10 cellular contexts compared by ENCODE assay signal in the genomic region with DNA sequence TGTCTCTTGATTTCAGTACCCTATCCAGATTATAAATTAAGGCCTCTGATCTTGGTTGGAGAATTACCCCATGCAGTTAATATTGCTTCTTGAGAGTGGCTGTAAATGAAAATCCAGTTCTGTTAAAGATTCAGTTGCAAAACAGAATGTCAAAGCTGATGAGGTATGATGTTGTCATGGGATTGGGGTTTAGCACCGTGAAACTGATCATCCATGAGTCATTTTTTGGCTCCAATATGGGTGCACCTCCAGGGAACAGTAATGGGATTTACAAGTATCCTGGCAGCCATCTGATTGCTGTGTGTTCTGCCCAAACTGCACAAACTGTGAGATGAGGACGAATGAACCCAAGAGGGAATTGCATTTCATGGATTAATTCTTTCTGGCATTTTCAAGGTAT.
DNase-seq lines count a peak whose midpoint lies in the region; TF ChIP-seq lines count a peak whose summit lies in the region.
"Had no signal": no experiment of that assay in that cellular context is flagged by ENCODE, and none has a peak within 500 bp of the region (broad histone marks: within the 10 kb centered on the region; RNA-seq: fewer than 3 reads in every experiment).

No MANE protein-coding gene starts in this region.

- H3K23ac ChIP-seq in mesenchymal stem cell (ENCODE audit: low read length in 2 of 2): no peak overlapping the region

- 52% methylated on average over 2 of the region's 2 CpGs for WGBS in mesenchymal stem cell

- no peak overlapping the region for H3K14ac ChIP-seq in mesenchymal stem cell (ENCODE audit: low read length in 2 of 2)

- no peak overlapping the region for H2BK120ac ChIP-seq in mesenchymal stem cell (ENCODE audit: low read depth, low read length)

- DNase-seq in M059J (ENCODE audit: low read depth): peak; percentile 94
- peak; percentile 82 for DNase-seq in choroid plexus epithelial cell (ENCODE audit: low read depth)
- DNase-seq in mesenchymal stem cell: no peak
- DNase-seq in NCI-H524 (lab: John Stamatoyannopoulos, UW): no peak
- DNase-seq in NCI-H524 treated with DMSO at 0.1 percent for 48 hours (lab: John Stamatoyannopoulos, UW): no peak
- DNase-seq in NCI-H526 treated with DMSO at 0.1 percent for 48 hours (lab: John Stamatoyannopoulos, UW): no peak
- DNase-seq in hippocampal formation (lab: John Stamatoyannopoulos, UW): no peak
- DNase-seq: activated T-cell treated with anti-CD3 and anti-CD28 coated beads, Interleukin-2, amount 50 U/mL, for 1 hour had no signal

- H4K91ac ChIP-seq in mesenchymal stem cell (ENCODE audit: low read length): no peak overlapping the region

- no peak overlapping the region for H3K4me2 ChIP-seq in mesenchymal stem cell (ENCODE audit: low read length, poor library complexity, severe bottlenecking)
- H3K4me2 ChIP-seq: KMS-11 had no signal

- H3K4ac ChIP-seq in mesenchymal stem cell (ENCODE audit: low read depth in 1 of 2, low read length in 2 of 2): no peak overlapping the region

- H2BK12ac ChIP-seq in mesenchymal stem cell (ENCODE audit: low read length in 2 of 2): no peak overlapping the region

- H2AFZ ChIP-seq in ACC112 (ENCODE audit: low read length, unreplicated experiment) (peak overlapping the region; percentile 29), mesenchymal stem cell (ENCODE audit: low read depth, low read length) (no peak overlapping the region)

- H3K27me3 ChIP-seq in ACC112 (ENCODE audit: insufficient read depth, low read length) (no peaks in the 10 kb centered on the region), mesenchymal stem cell (ENCODE audit: control insufficient read depth in 1 of 2, insufficient read depth in 1 of 2, low read length in 2 of 2) (no peaks in the 10 kb centered on the region)

- H3K36me3 ChIP-seq in ACC112 (ENCODE audit: insufficient read depth, low read length) (no peaks in the 10 kb centered on the region), mesenchymal stem cell (ENCODE audit: control insufficient read depth in 1 of 2, insufficient read depth in 2 of 2, low read depth in 1 of 2, low read length in 2 of 2) (no peaks in the 10 kb centered on the region)

- H2BK5ac ChIP-seq in mesenchymal stem cell (ENCODE audit: low read depth, low read length, poor library complexity, severe bottlenecking): no peak overlapping the region

- peak overlapping the region; percentile 87 for H3K9ac ChIP-seq in mesenchymal stem cell (ENCODE audit: low read length)
- H3K9ac ChIP-seq: KMS-11 had no signal

- no peaks in the 10 kb centered on the region for H3K9me3 ChIP-seq in mesenchymal stem cell (ENCODE audit: control insufficient read depth, low read length)

- H3K79me1 ChIP-seq in mesenchymal stem cell (replicated peaks; ENCODE audit: low read length, poor library complexity, severe bottlenecking): no peaks in the 10 kb centered on the region

- H2AK5ac ChIP-seq in mesenchymal stem cell (ENCODE audit: low read length, severe bottlenecking): no peak overlapping the region

- no peak overlapping the region for H4K8ac ChIP-seq in mesenchymal stem cell (ENCODE audit: low read length)

- no peak overlapping the region for H2BK15ac ChIP-seq in mesenchymal stem cell (ENCODE audit: low read depth, poor library complexity, severe bottlenecking)

- no peak overlapping the region for H3K18ac ChIP-seq in mesenchymal stem cell (ENCODE audit: low read depth in 1 of 2, low read length in 2 of 2)

- no peak for TF ChIP-seq CTCF in choroid plexus epithelial cell (conservative IDR thresholded peaks at IDR 0.05; ENCODE audit: low read depth, low read length)

- H3K27ac ChIP-seq in ACC112 (ENCODE audit: low read depth, low read length) (peak overlapping the region; percentile 90), mesenchymal stem cell (ENCODE audit: low read length, poor library complexity, severe bottlenecking) (no peak overlapping the region)
- H3K27ac ChIP-seq: KMS-11 had no signal

- peaks cover 62% of the 10 kb centered on the region for H3K4me1 ChIP-seq in ACC112 (ENCODE audit: control insufficient read depth, insufficient read depth, low read length, unreplicated experiment)
- H3K4me1 ChIP-seq in mesenchymal stem cell (ENCODE audit: control insufficient read depth, insufficient read depth, low read depth, low read length): no peaks in the 10 kb centered on the region

- H3K79me2 ChIP-seq in ACC112 (ENCODE audit: control insufficient read depth, insufficient read depth, low read length, unreplicated experiment): no peaks in the 10 kb centered on the region

- H3K4me3 ChIP-seq in ACC112 (ENCODE audit: low read depth, low read length) (peak overlapping the region; percentile 34; the same call in 1 of the 2 replicates), choroid plexus epithelial cell (ENCODE audit: low read depth, low read length) (no peak overlapping the region), mesenchymal stem cell (ENCODE audit: insufficient read depth in 1 of 2, low read depth in 1 of 2, low read length in 2 of 2) (peak overlapping the region in 1 of 2 experiments; percentile 34)

Comparison
In these comparisons a context has a peak if more than half of its experiments do, and no peak if none do; other contexts are left out.
1. DNase-seq: peak in M059J (single experiment) and choroid plexus epithelial cell (single experiment); none in mesenchymal stem cell (single experiment), NCI-H524 (0 of 2), NCI-H524 treated with DMSO at 0.1 percent for 48 hours (single experiment), NCI-H526 treated with DMSO at 0.1 percent for 48 hours (single experiment) and hippocampal formation (0 of 2).